In genomic region chr14:74504874-74505617, GRCh38 we compare ENCODE assay signal across 13 cellular contexts.
"Had no signal": no experiment of that assay in that cellular context is flagged by ENCODE, and none has a peak within 500 bp of the region (broad histone marks: within the 10 kb centered on the region; RNA-seq: fewer than 3 reads in every experiment).

No MANE protein-coding gene starts in this region.

- DNase-seq: activated CD4-positive, alpha-beta T cell treated with anti-CD3 and anti-CD28 coated beads for 4 hours; activated CD8-positive, alpha-beta T cell treated with anti-CD3 and anti-CD28 coated beads for 36 hours; amniotic stem cell; caudate nucleus; left ventricle myocardium superior; mesenchymal stem cell; natural killer cell; retina; T-helper 1 cell had no signal

- ATAC-seq: activated CD8-positive, alpha-beta T cell treated with anti-CD3 and anti-CD28 coated beads for 36 hours; esophagus mucosa; left ventricle myocardium superior; natural killer cell; stimulated activated effector memory CD8-positive, alpha-beta T cell treated with anti-CD3 and anti-CD28 coated beads, Interleukin-12 subunit alpha, Interleukin-12 subunit beta, amount 100 ng/mL, for 72 hours had no signal

- H3K4me3 Mint-ChIP-seq: activated CD8-positive, alpha-beta T cell treated with anti-CD3 and anti-CD28 coated beads for 36 hours; activated naive CD4-positive, alpha-beta T cell treated with anti-CD3 and anti-CD28 coated beads, Interleukin-2, amount 50 U/mL, for 24 hours; activated T-helper 1 cell treated with anti-CD3 and anti-CD28 coated beads, Interleukin-12 subunit alpha, Interleukin-12 subunit beta, Interleukin-2, Interleukin-4 antibody, amounts not matched to agents 30 ng/mL and 10 ng/mL and 1 ng/mL, durations not matched to agents 14 hours and 24 hours and 36 hours; natural killer cell; stimulated activated effector memory CD8-positive, alpha-beta T cell treated with anti-CD3 and anti-CD28 coated beads, Interleukin-12 subunit alpha, Interleukin-12 subunit beta, amount 100 ng/mL, for 72 hours had no signal

- H3K27me3 Mint-ChIP-seq: activated CD8-positive, alpha-beta T cell treated with anti-CD3 and anti-CD28 coated beads for 36 hours; activated naive CD4-positive, alpha-beta T cell treated with anti-CD3 and anti-CD28 coated beads, Interleukin-2, amount 50 U/mL, for 24 hours had no signal

- H3K27ac Mint-ChIP-seq: activated CD8-positive, alpha-beta T cell treated with anti-CD3 and anti-CD28 coated beads for 36 hours; activated naive CD4-positive, alpha-beta T cell treated with anti-CD3 and anti-CD28 coated beads, Interleukin-2, amount 50 U/mL, for 24 hours; activated T-helper 1 cell treated with anti-CD3 and anti-CD28 coated beads, Interleukin-12 subunit alpha, Interleukin-12 subunit beta, Interleukin-2, Interleukin-4 antibody, amounts not matched to agents 30 ng/mL and 10 ng/mL and 1 ng/mL, durations not matched to agents 14 hours and 24 hours and 36 hours; natural killer cell; stimulated activated effector memory CD8-positive, alpha-beta T cell treated with anti-CD3 and anti-CD28 coated beads, Interleukin-12 subunit alpha, Interleukin-12 subunit beta, amount 100 ng/mL, for 72 hours had no signal

- H3K9me3 Mint-ChIP-seq: activated CD8-positive, alpha-beta T cell treated with anti-CD3 and anti-CD28 coated beads for 36 hours; activated naive CD4-positive, alpha-beta T cell treated with anti-CD3 and anti-CD28 coated beads, Interleukin-2, amount 50 U/mL, for 24 hours; activated T-helper 1 cell treated with anti-CD3 and anti-CD28 coated beads, Interleukin-12 subunit alpha, Interleukin-12 subunit beta, Interleukin-2, Interleukin-4 antibody, amounts not matched to agents 30 ng/mL and 10 ng/mL and 1 ng/mL, durations not matched to agents 14 hours and 24 hours and 36 hours; natural killer cell; stimulated activated effector memory CD8-positive, alpha-beta T cell treated with anti-CD3 and anti-CD28 coated beads, Interleukin-12 subunit alpha, Interleukin-12 subunit beta, amount 100 ng/mL, for 72 hours had no signal

- H3K36me3 Mint-ChIP-seq: activated naive CD4-positive, alpha-beta T cell treated with anti-CD3 and anti-CD28 coated beads, Interleukin-2, amount 50 U/mL, for 24 hours; natural killer cell; stimulated activated effector memory CD8-positive, alpha-beta T cell treated with anti-CD3 and anti-CD28 coated beads, Interleukin-12 subunit alpha, Interleukin-12 subunit beta, amount 100 ng/mL, for 72 hours had no signal
